ENCODE assay signal across 1 cellular context in the genomic region with DNA sequence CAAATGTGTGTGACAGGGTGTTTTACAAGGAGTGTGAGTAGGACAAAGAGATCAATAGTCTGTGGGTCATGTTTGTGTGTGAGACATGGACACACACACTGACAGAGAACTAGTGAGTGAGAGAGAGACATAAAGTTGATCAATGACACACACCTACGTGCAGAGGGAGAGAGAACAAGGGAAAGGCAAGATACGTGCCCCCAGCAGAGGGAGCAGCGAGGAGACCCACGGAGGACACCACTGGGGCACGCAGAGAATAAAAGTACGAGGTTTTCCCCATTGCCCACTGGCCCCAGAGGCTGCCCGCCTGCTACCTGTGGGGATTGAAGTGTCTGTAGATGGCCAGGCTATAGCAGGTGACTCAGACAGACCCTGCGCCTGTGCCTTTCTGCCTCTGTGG.
TF ChIP-seq lines count a peak whose summit lies in the region.

No MANE protein-coding gene starts in this region.

TF ChIP-seq in HepG2, 621 proteins besides CTCF, POLR2A, EP300 and RAD21 (continued from another document):
- TF ChIP-seq, protein P1, sequence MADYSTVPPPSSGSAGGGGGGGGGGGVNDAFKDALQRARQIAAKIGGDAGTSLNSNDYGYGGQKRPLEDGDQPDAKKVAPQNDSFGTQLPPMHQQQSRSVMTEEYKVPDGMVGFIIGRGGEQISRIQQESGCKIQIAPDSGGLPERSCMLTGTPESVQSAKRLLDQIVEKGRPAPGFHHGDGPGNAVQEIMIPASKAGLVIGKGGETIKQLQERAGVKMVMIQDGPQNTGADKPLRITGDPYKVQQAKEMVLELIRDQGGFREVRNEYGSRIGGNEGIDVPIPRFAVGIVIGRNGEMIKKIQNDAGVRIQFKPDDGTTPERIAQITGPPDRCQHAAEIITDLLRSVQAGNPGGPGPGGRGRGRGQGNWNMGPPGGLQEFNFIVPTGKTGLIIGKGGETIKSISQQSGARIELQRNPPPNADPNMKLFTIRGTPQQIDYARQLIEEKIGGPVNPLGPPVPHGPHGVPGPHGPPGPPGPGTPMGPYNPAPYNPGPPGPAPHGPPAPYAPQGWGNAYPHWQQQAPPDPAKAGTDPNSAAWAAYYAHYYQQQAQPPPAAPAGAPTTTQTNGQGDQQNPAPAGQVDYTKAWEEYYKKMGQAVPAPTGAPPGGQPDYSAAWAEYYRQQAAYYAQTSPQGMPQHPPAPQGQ (CRISPR knock-in tag; IDR thresholded peaks at IDR 0.05; ENCODE audit: borderline replicate concordance): no peak
- no peak for TF ChIP-seq PHF21A (CRISPR knock-in tag; IDR thresholded peaks at IDR 0.05)
- no peak for TF ChIP-seq FOXA1 (IDR thresholded peaks at IDR 0.05)
- TF ChIP-seq FOXA1 (CRISPR knock-in tag; IDR thresholded peaks at IDR 0.05): no peak
- TF ChIP-seq ZNF121 (CRISPR knock-in tag; IDR thresholded peaks at IDR 0.05): no peak
- TF ChIP-seq, protein P2, sequence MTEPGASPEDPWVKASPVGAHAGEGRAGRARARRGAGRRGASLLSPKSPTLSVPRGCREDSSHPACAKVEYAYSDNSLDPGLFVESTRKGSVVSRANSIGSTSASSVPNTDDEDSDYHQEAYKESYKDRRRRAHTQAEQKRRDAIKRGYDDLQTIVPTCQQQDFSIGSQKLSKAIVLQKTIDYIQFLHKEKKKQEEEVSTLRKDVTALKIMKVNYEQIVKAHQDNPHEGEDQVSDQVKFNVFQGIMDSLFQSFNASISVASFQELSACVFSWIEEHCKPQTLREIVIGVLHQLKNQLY (CRISPR knock-in tag; IDR thresholded peaks at IDR 0.05): no peak
- TF ChIP-seq ZNF230 (CRISPR knock-in tag; IDR thresholded peaks at IDR 0.05): no peak
- TF ChIP-seq, protein P3, sequence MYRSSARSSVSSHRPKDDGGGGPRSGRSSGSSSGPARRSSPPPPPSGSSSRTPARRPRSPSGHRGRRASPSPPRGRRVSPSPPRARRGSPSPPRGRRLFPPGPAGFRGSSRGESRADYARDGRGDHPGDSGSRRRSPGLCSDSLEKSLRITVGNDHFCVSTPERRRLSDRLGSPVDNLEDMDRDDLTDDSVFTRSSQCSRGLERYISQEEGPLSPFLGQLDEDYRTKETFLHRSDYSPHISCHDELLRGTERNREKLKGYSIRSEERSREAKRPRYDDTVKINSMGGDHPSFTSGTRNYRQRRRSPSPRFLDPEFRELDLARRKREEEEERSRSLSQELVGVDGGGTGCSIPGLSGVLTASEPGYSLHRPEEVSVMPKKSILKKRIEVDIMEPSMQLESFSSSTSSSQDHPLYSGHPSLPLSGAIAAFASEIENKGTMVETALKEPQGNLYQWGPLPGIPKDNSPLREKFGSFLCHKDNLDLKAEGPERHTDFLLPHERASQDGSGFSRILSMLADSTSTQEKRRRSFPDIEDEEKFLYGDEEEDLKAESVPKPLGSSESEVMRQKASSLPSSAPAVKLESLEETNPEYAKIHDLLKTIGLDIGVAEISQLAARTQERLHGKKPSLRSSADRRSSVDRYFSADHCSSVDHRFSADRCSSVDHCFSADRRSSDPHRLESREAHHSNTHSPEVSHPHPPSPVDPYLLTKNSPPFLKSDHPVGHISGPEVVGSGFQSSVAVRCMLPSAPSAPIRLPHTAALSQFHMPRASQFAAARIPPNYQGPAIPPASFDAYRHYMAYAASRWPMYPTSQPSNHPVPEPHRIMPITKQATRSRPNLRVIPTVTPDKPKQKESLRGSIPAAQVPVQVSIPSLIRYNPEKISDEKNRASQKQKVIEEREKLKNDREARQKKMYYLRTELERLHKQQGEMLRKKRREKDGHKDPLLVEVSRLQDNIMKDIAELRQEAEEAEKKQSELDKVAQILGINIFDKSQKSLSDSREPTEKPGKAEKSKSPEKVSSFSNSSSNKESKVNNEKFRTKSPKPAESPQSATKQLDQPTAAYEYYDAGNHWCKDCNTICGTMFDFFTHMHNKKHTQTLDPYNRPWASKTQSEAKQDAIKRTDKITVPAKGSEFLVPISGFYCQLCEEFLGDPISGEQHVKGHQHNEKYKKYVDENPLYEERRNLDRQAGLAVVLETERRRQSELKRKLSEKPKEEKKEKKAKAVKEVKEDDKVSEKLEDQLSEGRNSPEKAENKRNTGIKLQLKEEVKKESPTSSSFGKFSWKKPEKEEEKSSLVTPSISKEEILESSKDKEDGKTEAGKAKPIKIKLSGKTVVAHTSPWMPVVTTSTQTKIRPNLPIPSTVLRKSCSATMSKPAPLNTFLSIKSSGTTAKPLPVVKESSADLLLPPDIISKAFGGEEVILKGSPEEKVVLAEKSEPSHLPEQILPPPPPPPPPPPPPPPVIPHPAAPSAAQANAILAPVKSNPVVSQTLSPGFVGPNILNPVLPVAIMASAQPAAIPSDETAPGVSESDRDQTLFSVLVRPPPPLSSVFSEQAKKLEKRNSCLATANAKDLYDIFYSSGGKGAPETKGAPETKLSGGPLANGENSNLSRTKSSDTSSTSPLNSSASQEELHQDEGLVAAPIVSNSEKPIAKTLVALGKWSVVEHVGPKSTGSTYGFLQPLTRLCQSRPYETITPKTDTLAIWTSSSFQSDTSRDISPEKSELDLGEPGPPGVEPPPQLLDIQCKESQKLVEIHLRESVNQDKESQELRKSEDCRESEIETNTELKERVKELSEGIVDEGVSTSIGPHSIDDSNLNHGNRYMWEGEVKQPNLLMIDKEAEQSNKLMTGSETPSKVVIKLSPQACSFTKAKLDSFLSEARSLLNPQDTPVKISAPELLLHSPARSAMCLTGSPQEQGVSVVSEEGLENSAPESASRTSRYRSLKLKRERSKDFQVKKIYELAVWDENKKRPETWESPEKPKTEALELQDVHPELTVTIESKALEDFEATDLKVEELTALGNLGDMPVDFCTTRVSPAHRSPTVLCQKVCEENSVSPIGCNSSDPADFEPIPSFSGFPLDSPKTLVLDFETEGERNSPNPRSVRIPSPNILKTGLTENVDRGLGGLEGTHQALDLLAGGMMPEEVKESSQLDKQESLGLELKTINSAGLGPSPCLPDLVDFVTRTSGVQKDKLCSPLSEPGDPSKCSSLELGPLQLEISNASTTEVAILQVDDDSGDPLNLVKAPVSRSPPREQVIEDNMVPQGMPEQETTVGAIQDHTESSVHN (CRISPR knock-in tag; IDR thresholded peaks at IDR 0.05): no peak
- TF ChIP-seq ZBTB8A (CRISPR knock-in tag; IDR thresholded peaks at IDR 0.05; ENCODE audit: borderline replicate concordance, low read depth): no peak
- no peak for TF ChIP-seq ZNF572 (CRISPR knock-in tag; IDR thresholded peaks at IDR 0.05)
- TF ChIP-seq ETV6 (CRISPR knock-in tag; conservative IDR thresholded peaks at IDR 0.05): no peak
